14 cellular contexts compared by ENCODE assay signal in the genomic region with DNA sequence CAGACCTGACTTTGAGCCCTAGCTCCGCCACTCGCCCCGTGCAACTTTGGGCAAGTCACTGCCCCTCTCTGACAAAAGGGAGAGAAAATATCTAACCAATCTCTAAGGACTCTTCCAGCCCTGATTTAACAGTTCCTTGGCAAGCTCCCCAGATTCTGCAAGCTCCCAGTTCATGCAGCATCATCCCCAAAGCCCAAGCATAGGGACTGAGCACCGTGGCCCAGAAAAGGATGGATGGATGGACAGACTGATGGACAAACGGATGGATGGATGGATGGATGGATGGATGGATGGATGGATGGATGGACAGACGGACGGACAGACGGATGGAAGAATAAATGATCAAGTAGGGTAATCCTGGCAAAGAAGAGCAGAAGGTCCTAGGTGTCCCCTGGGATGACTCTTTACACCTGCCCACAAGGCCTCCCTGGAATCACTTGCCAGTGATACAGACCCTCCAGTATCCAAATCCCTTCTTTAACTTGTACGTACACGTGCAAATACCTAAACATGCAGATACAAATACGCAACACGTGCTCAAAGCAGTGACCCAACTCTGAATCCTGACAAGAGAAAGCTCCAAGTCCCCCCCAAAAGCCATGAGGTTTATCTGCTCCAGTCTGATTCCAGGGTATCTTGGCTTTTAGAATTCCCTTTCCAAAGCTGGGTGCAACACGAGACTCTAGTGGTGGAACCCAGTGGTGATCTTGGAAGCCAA. TPM values are rescaled to one million over a fixed set of nuclear protein-coding genes. Genes with fewer than 3 reads are reported as not detected.
DNase-seq lines count a peak whose midpoint lies in the region; ATAC-seq, FAIRE-seq and TF ChIP-seq lines count a peak whose summit lies in the region.
"Had no signal": no experiment of that assay in that cellular context is flagged by ENCODE, and none has a peak within 500 bp of the region (broad histone marks: within the 10 kb centered on the region; RNA-seq: fewer than 3 reads in every experiment).

No MANE protein-coding gene starts in this region.

- peak overlapping the region; percentile 73 for H3K4me2 ChIP-seq in astrocyte (ENCODE audit: low read length)
- no peak overlapping the region for H3K4me2 ChIP-seq in hepatocyte

- WGBS in hepatocyte (ENCODE audit: low lambda C conversion rate, missing lambda C conversion rate) = 93% methylated on average over 13 of the region's 13 CpGs

- H3K9me3 ChIP-seq in astrocyte (ENCODE audit: insufficient read depth, low read depth, low read length) = no peaks in the 10 kb centered on the region
- no peaks in the 10 kb centered on the region for H3K9me3 ChIP-seq in hepatocyte (ENCODE audit: low read depth)

- intact Hi-C loops in activated T-helper 1 cell treated with anti-CD3 and anti-CD28 coated beads, Interleukin-12 subunit alpha, Interleukin-12 subunit beta, Interleukin-2, Interleukin-4 antibody, amounts not matched to agents 30 ng/mL and 10 ng/mL and 1 ng/mL, durations not matched to agents 14 hours and 24 hours and 36 hours (cut with micrococcal nuclease) = no loop called here
- intact Hi-C loops in left colon (cut with DNase I, micrococcal nuclease) = no loop called here

- peaks cover 2% of the 10 kb centered on the region for H3K36me3 Mint-ChIP-seq in astrocyte (ENCODE audit: low read depth, unreplicated experiment)
- peaks cover 4% of the 10 kb centered on the region for H3K36me3 Mint-ChIP-seq in activated T-helper 1 cell treated with anti-CD3 and anti-CD28 coated beads, Interleukin-12 subunit alpha, Interleukin-12 subunit beta, Interleukin-2, Interleukin-4 antibody, amounts not matched to agents 30 ng/mL and 10 ng/mL and 1 ng/mL, durations not matched to agents 14 hours and 24 hours and 36 hours (ENCODE audit: low read depth)
- H3K36me3 Mint-ChIP-seq: naive B cell had no signal

- FAIRE-seq in astrocyte (lab: Jason Lieb, UNC) = no peak

- H3K4me1 Mint-ChIP-seq in astrocyte (ENCODE audit: low read depth, unreplicated experiment) = peaks cover 48% of the 10 kb centered on the region
- H3K4me1 Mint-ChIP-seq in activated T-helper 1 cell treated with anti-CD3 and anti-CD28 coated beads, Interleukin-12 subunit alpha, Interleukin-12 subunit beta, Interleukin-2, Interleukin-4 antibody, amounts not matched to agents 30 ng/mL and 10 ng/mL and 1 ng/mL, durations not matched to agents 14 hours and 24 hours and 36 hours (ENCODE audit: low read depth) = peaks cover 40% of the 10 kb centered on the region

- H2AFZ ChIP-seq in astrocyte (ENCODE audit: low read depth, low read length) = no peak overlapping the region
- H2AFZ ChIP-seq in hepatocyte = no peak overlapping the region

- H3K27me3 ChIP-seq in astrocyte (ENCODE audit: insufficient read depth, low read length) (no peaks in the 10 kb centered on the region), hepatocyte (no peaks in the 10 kb centered on the region)

- peak overlapping the region; percentile 66 for H3K27ac Mint-ChIP-seq in astrocyte (ENCODE audit: unreplicated experiment)
- no peak overlapping the region for H3K27ac Mint-ChIP-seq in activated T-helper 1 cell treated with anti-CD3 and anti-CD28 coated beads, Interleukin-12 subunit alpha, Interleukin-12 subunit beta, Interleukin-2, Interleukin-4 antibody, amounts not matched to agents 30 ng/mL and 10 ng/mL and 1 ng/mL, durations not matched to agents 14 hours and 24 hours and 36 hours

- no peaks in the 10 kb centered on the region for H3K9me2 ChIP-seq in hepatocyte (replicated peaks; ENCODE audit: insufficient read depth)

- H4K20me1 ChIP-seq in astrocyte (ENCODE audit: insufficient read depth, low read length) = peaks cover 94% of the 10 kb centered on the region
- H4K20me1 ChIP-seq in hepatocyte (ENCODE audit: insufficient read depth, poor library complexity, severe bottlenecking) = no peaks in the 10 kb centered on the region

- H3K36me3 ChIP-seq in astrocyte (ENCODE audit: insufficient read depth, low read length) (peaks cover 2% of the 10 kb centered on the region), hepatocyte (replicated peaks; ENCODE audit: insufficient read depth, low read depth) (no peaks in the 10 kb centered on the region)

- H3K9ac ChIP-seq in astrocyte (ENCODE audit: low read length) = peak overlapping the region; percentile 81

- no peak overlapping the region for H3K4me3 ChIP-seq in astrocyte (ENCODE audit: insufficient read depth, low read depth, low read length)
- no peak overlapping the region for H3K4me3 ChIP-seq in hepatocyte
- no peak overlapping the region for H3K4me3 ChIP-seq in skin epidermis

- no peak overlapping the region for H3K4me3 Mint-ChIP-seq in astrocyte (ENCODE audit: unreplicated experiment)
- no peak overlapping the region for H3K4me3 Mint-ChIP-seq in activated T-helper 1 cell treated with anti-CD3 and anti-CD28 coated beads, Interleukin-12 subunit alpha, Interleukin-12 subunit beta, Interleukin-2, Interleukin-4 antibody, amounts not matched to agents 30 ng/mL and 10 ng/mL and 1 ng/mL, durations not matched to agents 14 hours and 24 hours and 36 hours
- H3K4me3 Mint-ChIP-seq: naive B cell had no signal

- no peak for ATAC-seq in left colon

- no peak for TF ChIP-seq CTCF in astrocyte (IDR thresholded peaks at IDR 0.05; ENCODE audit: insufficient read depth, low read depth, low read length)
- TF ChIP-seq CTCF in hepatocyte (IDR thresholded peaks at IDR 0.05; ENCODE audit: poor library complexity) = no peak

- H3K79me2 ChIP-seq in astrocyte (ENCODE audit: insufficient read depth, low read length) = peaks cover 100% of the 10 kb centered on the region
- peaks cover 35% of the 10 kb centered on the region for H3K79me2 ChIP-seq in hepatocyte

- DNase-seq in DMS 273 (lab: John Stamatoyannopoulos, UW; ENCODE audit: unreplicated experiment) = peak; percentile 82
- no peak for DNase-seq in DMS 273 treated with DMSO at 0.1 percent for 48 hours (lab: John Stamatoyannopoulos, UW)
- no peak for DNase-seq in astrocyte (ENCODE audit: low read depth)
- DNase-seq in hepatocyte (ENCODE audit: low spot score) = no peak
- DNase-seq in activated T-helper 1 cell treated with anti-CD3 and anti-CD28 coated beads, Interleukin-12 subunit alpha, Interleukin-12 subunit beta, Interleukin-2, Interleukin-4 antibody, amounts not matched to agents 30 ng/mL and 10 ng/mL and 1 ng/mL, durations not matched to agents 14 hours and 24 hours and 36 hours (ENCODE audit: low spot score) = no peak
- DNase-seq in left colon = no peak
- no peak for DNase-seq in NOMO-1 treated with DMSO at 0.1 percent for 48 hours (lab: John Stamatoyannopoulos, UW; ENCODE audit: unreplicated experiment)
- DNase-seq: activated CD4-positive, alpha-beta T cell treated with anti-CD3 and anti-CD28 coated beads for 48 hours; activated effector memory CD4-positive, alpha-beta T cell treated with Interleukin-2 at 50 U/mL for 16 hours; DMS79; naive B cell; NCI-H446 treated with DMSO at 0.1 percent for 48 hours; stimulated activated CD4-positive, alpha-beta T cell treated with anti-CD3 and anti-CD28 coated beads, Interleukin-15, amount 100 ng/mL, for 24 hours had no signal

- no peaks in the 10 kb centered on the region for H3K9me3 Mint-ChIP-seq in astrocyte (ENCODE audit: unreplicated experiment)
- H3K9me3 Mint-ChIP-seq in activated T-helper 1 cell treated with anti-CD3 and anti-CD28 coated beads, Interleukin-12 subunit alpha, Interleukin-12 subunit beta, Interleukin-2, Interleukin-4 antibody, amounts not matched to agents 30 ng/mL and 10 ng/mL and 1 ng/mL, durations not matched to agents 14 hours and 24 hours and 36 hours = no peaks in the 10 kb centered on the region
- H3K9me3 Mint-ChIP-seq: naive B cell had no signal

- H3K4me1 ChIP-seq in astrocyte (ENCODE audit: insufficient read depth, low read length) = peaks cover 49% of the 10 kb centered on the region
- H3K4me1 ChIP-seq in hepatocyte (ENCODE audit: insufficient read depth) = peaks cover 18% of the 10 kb centered on the region

- H3K27me3 Mint-ChIP-seq in astrocyte (ENCODE audit: low read depth, unreplicated experiment) = no peaks in the 10 kb centered on the region
- no peaks in the 10 kb centered on the region for H3K27me3 Mint-ChIP-seq in activated T-helper 1 cell treated with anti-CD3 and anti-CD28 coated beads, Interleukin-12 subunit alpha, Interleukin-12 subunit beta, Interleukin-2, Interleukin-4 antibody, amounts not matched to agents 30 ng/mL and 10 ng/mL and 1 ng/mL, durations not matched to agents 14 hours and 24 hours and 36 hours (ENCODE audit: insufficient read depth)
- H3K27me3 Mint-ChIP-seq: naive B cell had no signal

- H3K27ac ChIP-seq in astrocyte (ENCODE audit: low read depth, low read length) (peak overlapping the region; percentile 92), hepatocyte (peak overlapping the region; percentile 51), skin epidermis (peak overlapping the region in 17 of 21 experiments; percentile 27 to 79 (median 49))

RNA-seq across cellular contexts. Expression of a gene that starts 16.0 kb away (rescaled TPM):
- 34.2 and 39.6 TPM in 2 replicates for total RNA-seq in astrocyte
- total RNA-seq in hepatocyte = 7.2 and 8.1 TPM in 2 replicates
- polyA plus RNA-seq in hepatocyte = 0.78 and 0.85 TPM in 2 replicates
- 31.8 and 32.6 TPM in 2 replicates for total RNA-seq in activated T-helper 1 cell treated with anti-CD3 and anti-CD28 coated beads, Interleukin-12 subunit alpha, Interleukin-12 subunit beta, Interleukin-2, Interleukin-4 antibody, amounts not matched to agents 30 ng/mL and 10 ng/mL and 1 ng/mL, durations not matched to agents 14 hours and 24 hours and 36 hours
- 10 to 100 TPM in 1 of 2 donors, 1 to 10 TPM in 1; 5.4 to 14.7 TPM for total RNA-seq in left colon

RNA-seq across cellular contexts. Expression of a gene that starts 38.1 kb away (rescaled TPM):
- total RNA-seq in astrocyte (10.4 and 13.8 TPM in 2 replicates), hepatocyte (41.4 and 51.7 TPM in 2 replicates), left colon (1 to 10 TPM; 4.9 to 5.5 TPM)
- polyA plus RNA-seq in hepatocyte = 32.4 and 49.1 TPM in 2 replicates
- 3.9 and 4.4 TPM in 2 replicates for total RNA-seq in activated T-helper 1 cell treated with anti-CD3 and anti-CD28 coated beads, Interleukin-12 subunit alpha, Interleukin-12 subunit beta, Interleukin-2, Interleukin-4 antibody, amounts not matched to agents 30 ng/mL and 10 ng/mL and 1 ng/mL, durations not matched to agents 14 hours and 24 hours and 36 hours
